ENCODE assay signal across 13 cellular contexts in the genomic region with DNA sequence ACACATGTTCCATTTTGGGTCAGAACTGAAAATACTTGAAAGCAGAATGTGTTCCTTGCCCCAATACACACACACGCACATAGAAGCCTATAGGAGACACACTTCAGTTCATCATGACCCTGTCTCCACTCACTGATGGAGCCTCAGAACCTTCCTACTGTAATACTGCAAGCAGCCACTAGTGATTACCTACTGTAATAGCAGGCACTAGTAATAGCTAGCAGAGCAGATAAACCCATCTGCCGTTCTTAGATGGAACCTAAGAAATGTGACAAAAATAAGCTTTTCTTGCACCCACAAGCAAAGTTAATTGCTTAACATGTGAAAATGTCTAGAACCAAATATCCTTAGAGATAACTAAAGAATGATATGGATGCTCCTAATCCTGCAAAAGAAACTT. TPM values are rescaled to one million over a fixed set of nuclear protein-coding genes. Genes with fewer than 3 reads are reported as not detected.
DNase-seq lines count a peak whose midpoint lies in the region; ATAC-seq and TF ChIP-seq lines count a peak whose summit lies in the region.
"Had no signal": no experiment of that assay in that cellular context is flagged by ENCODE, and none has a peak within 500 bp of the region (broad histone marks: within the 10 kb centered on the region; RNA-seq: fewer than 3 reads in every experiment).

No MANE protein-coding gene starts in this region.

- H3K23ac ChIP-seq in mesendoderm (ENCODE audit: low read length), result no peak overlapping the region

- no peak overlapping the region for H3K9ac ChIP-seq in mesendoderm (ENCODE audit: low read length)

- ATAC-seq in GM19035 (IDR thresholded peaks at IDR 0.05; ENCODE audit: unreplicated experiment) (peak; percentile 78), HG02642 (IDR thresholded peaks at IDR 0.05; ENCODE audit: poor library complexity, unreplicated experiment) (peak; percentile 90)
- ATAC-seq: heart right ventricle had no signal

- H3K4me1 ChIP-seq in mesendoderm (ENCODE audit: control insufficient read depth, low read depth, low read length), result no peaks in the 10 kb centered on the region
- H3K4me1 ChIP-seq in CD4-positive, alpha-beta memory T cell (ENCODE audit: insufficient read depth, low read length), result no peaks in the 10 kb centered on the region
- H3K4me1 ChIP-seq: heart right ventricle had no signal

- no peak overlapping the region for H4K5ac ChIP-seq in mesendoderm (ENCODE audit: low read length)

- no peaks in the 10 kb centered on the region for H3K79me1 ChIP-seq in mesendoderm (ENCODE audit: low read length)

- H3K18ac ChIP-seq in mesendoderm (ENCODE audit: low read length), result no peak overlapping the region

- no peak overlapping the region for H3K4me2 ChIP-seq in mesendoderm (ENCODE audit: low read length)

- peaks cover 7 to 9% of the 10 kb centered on the region in 2 donors for H3K27me3 Mint-ChIP-seq in CD4-positive, alpha-beta memory T cell

- TF ChIP-seq CTCF in LNCAP (IDR thresholded peaks at IDR 0.05), result peak; percentile 17; the same call in 1 of the 2 replicates

- POLR2A ChIA-PET in CD4-positive, alpha-beta memory T cell (lab: Charles Lee; ENCODE audit: partially characterized antibody), result no interaction called here

- H3K79me2 ChIP-seq in mesendoderm (ENCODE audit: control insufficient read depth, insufficient read depth, low read length), result no peaks in the 10 kb centered on the region

- H3K27ac Mint-ChIP-seq in CD4-positive, alpha-beta memory T cell, result no peak overlapping the region
- H3K27ac Mint-ChIP-seq: IgD-negative memory B cell, nephron had no signal

- H3K27ac ChIP-seq in mesendoderm (ENCODE audit: low read depth, low read length), result no peak overlapping the region
- no peak overlapping the region for H3K27ac ChIP-seq in CD4-positive, alpha-beta memory T cell (ENCODE audit: low read depth, low read length)
- H3K27ac ChIP-seq: heart right ventricle had no signal

- CTCF ChIA-PET in CD4-positive, alpha-beta memory T cell (lab: Charles Lee; ENCODE audit: partially characterized antibody), result interaction anchor here (0.6 kb wide), 1 partner anchor 1881 kb away, joined by 3 read pairs; no protein-coding TSS in a partner anchor

- H2BK5ac ChIP-seq in mesendoderm (ENCODE audit: low read length), result no peak overlapping the region

- H4K8ac ChIP-seq in mesendoderm (ENCODE audit: low read depth, low read length), result no peak overlapping the region

- no peaks in the 10 kb centered on the region for H3K36me3 ChIP-seq in mesendoderm (ENCODE audit: control insufficient read depth, insufficient read depth, low read length)
- H3K36me3 ChIP-seq in CD4-positive, alpha-beta memory T cell (ENCODE audit: insufficient read depth, low read length), result no peaks in the 10 kb centered on the region
- H3K36me3 ChIP-seq: heart right ventricle had no signal

- no peak overlapping the region for H3K4me3 ChIP-seq in mesendoderm (ENCODE audit: low read length)
- H3K4me3 ChIP-seq in CD4-positive, alpha-beta memory T cell (ENCODE audit: low read length in 2 of 2), result no peak overlapping the region
- H3K4me3 ChIP-seq: heart right ventricle had no signal

- H3K4me1 Mint-ChIP-seq in CD4-positive, alpha-beta memory T cell, result no peaks in the 10 kb centered on the region
- H3K4me1 Mint-ChIP-seq: IgD-negative memory B cell, nephron had no signal

- H3K56ac ChIP-seq in mesendoderm (ENCODE audit: low read length), result no peak overlapping the region

- no peak overlapping the region for H2BK120ac ChIP-seq in mesendoderm (ENCODE audit: low read depth, low read length)

- peaks cover 0 to 2% (median 0%) of the 10 kb centered on the region in 8 donors for H3K9me3 Mint-ChIP-seq in CD4-positive, alpha-beta memory T cell
- H3K9me3 Mint-ChIP-seq: IgD-negative memory B cell, nephron had no signal

- no peaks in the 10 kb centered on the region for H3K27me3 ChIP-seq in mesendoderm (ENCODE audit: insufficient read depth, low read length, poor library complexity)
- H3K27me3 ChIP-seq in CD4-positive, alpha-beta memory T cell (ENCODE audit: insufficient read depth, low read length), result no peaks in the 10 kb centered on the region

- no peak overlapping the region for H3K4ac ChIP-seq in mesendoderm (ENCODE audit: low read depth, low read length)

- no CpG with 5 or more reads among the region's 2 CpGs for WGBS in mesendoderm (ENCODE audit: extremely low coverage, insufficient coverage, low lambda C conversion rate)

- H2BK15ac ChIP-seq in mesendoderm (replicated peaks; ENCODE audit: low read depth), result no peak overlapping the region

- H3K36me3 Mint-ChIP-seq in CD4-positive, alpha-beta memory T cell, result no peaks in the 10 kb centered on the region
- H3K36me3 Mint-ChIP-seq: IgD-negative memory B cell had no signal

- H3K4me3 Mint-ChIP-seq in CD4-positive, alpha-beta memory T cell, result no peak overlapping the region
- H3K4me3 Mint-ChIP-seq: IgD-negative memory B cell, nephron had no signal

- intact Hi-C loops in CD4-positive, alpha-beta memory T cell (cut with micrococcal nuclease), result no loop called here
- intact Hi-C loops in head of caudate nucleus (cut with DNase I), result no loop called here

- H3K9me3 ChIP-seq in CD4-positive, alpha-beta memory T cell (ENCODE audit: control insufficient read depth in 1 of 2, low read length in 2 of 2), result no peaks in the 10 kb centered on the region
- H3K9me3 ChIP-seq: heart right ventricle had no signal

- H2AK5ac ChIP-seq in mesendoderm (ENCODE audit: low read length), result no peak overlapping the region

- DNase-seq in mesendoderm, result peak; percentile 42
- DNase-seq in CD1c-positive myeloid dendritic cell (ENCODE audit: extremely low spot score), result no peak
- DNase-seq in CD4-positive, alpha-beta memory T cell, result no peak
- DNase-seq in NCI-H1417 (lab: John Stamatoyannopoulos, UW), result no peak
- no peak for DNase-seq in head of caudate nucleus
- DNase-seq: activated CD4-positive, alpha-beta T cell treated with anti-CD3 and anti-CD28 coated beads for 1 hour; amygdala; heart right ventricle had no signal

RNA-seq across cellular contexts. Expression of a gene that starts 13.6 kb away (rescaled TPM):
- polyA plus RNA-seq in mesendoderm (2013, experiment 1 of 2), result not detected
- polyA plus RNA-seq in mesendoderm (2013, experiment 2 of 2), result not detected
- not detected for total RNA-seq in CD4-positive, alpha-beta memory T cell
- polyA plus RNA-seq in CD4-positive, alpha-beta memory T cell, result not detected
- total RNA-seq: heart right ventricle had no signal
- polyA plus RNA-seq: heart right ventricle, IgD-negative memory B cell had no signal

RNA-seq across cellular contexts. Expression of a gene that starts 60.0 kb away (rescaled TPM):
- polyA plus RNA-seq in mesendoderm (2013, experiment 1 of 2), result not detected
- not detected for polyA plus RNA-seq in mesendoderm (2013, experiment 2 of 2)
- total RNA-seq in CD4-positive, alpha-beta memory T cell, result not detected
- not detected for polyA plus RNA-seq in CD4-positive, alpha-beta memory T cell
- total RNA-seq: heart right ventricle had no signal
- polyA plus RNA-seq: heart right ventricle, IgD-negative memory B cell had no signal
